In genomic region chr2:9143264-9143815, GRCh38 we compare ENCODE assay signal across 10 cellular contexts.
DNase-seq lines count a peak whose midpoint lies in the region; ATAC-seq and TF ChIP-seq lines count a peak whose summit lies in the region.
"Had no signal": no experiment of that assay in that cellular context is flagged by ENCODE, and none has a peak within 500 bp of the region (broad histone marks: within the 10 kb centered on the region; RNA-seq: fewer than 3 reads in every experiment).

No MANE protein-coding gene starts in this region.

- H4K20me1 ChIP-seq in H9 (ENCODE audit: control insufficient read depth, insufficient read depth, insufficient read length) = no peaks in the 10 kb centered on the region
- H4K20me1 ChIP-seq in smooth muscle cell (ENCODE audit: low read depth) = no peaks in the 10 kb centered on the region

- H3K36me3 ChIP-seq in WERI-Rb-1 = no peaks in the 10 kb centered on the region
- H3K36me3 ChIP-seq in smooth muscle cell (ENCODE audit: low read depth) = no peaks in the 10 kb centered on the region
- no peaks in the 10 kb centered on the region for H3K36me3 ChIP-seq in MG63
- H3K36me3 ChIP-seq: SJSA1 had no signal

- H3K4ac ChIP-seq in H9 (ENCODE audit: low read depth, low read length) = no peak overlapping the region

- TF ChIP-seq CTCF in H9 (conservative IDR thresholded peaks at IDR 0.05) (no peak), WERI-Rb-1 (IDR thresholded peaks at IDR 0.05; ENCODE audit: low read depth, low read length) (no peak), smooth muscle cell (IDR thresholded peaks at IDR 0.05; ENCODE audit: borderline replicate concordance, insufficient read depth, poor library complexity, severe bottlenecking) (no peak)

- H3K14ac ChIP-seq in H9 (ENCODE audit: insufficient read depth, low read length) = no peak overlapping the region

- H3K23ac ChIP-seq in H9 (ENCODE audit: insufficient read length, low read depth, low read length) = no peak overlapping the region

- H3K4me3 Mint-ChIP-seq in H9 = no peak overlapping the region

- H4K8ac ChIP-seq in H9 (replicated peaks; ENCODE audit: insufficient read length, low read depth, low read length) = no peak overlapping the region

- H3K4me3 ChIP-seq in WERI-Rb-1 (ENCODE audit: low read depth, low read length) = peak overlapping the region; percentile 32
- H3K4me3 ChIP-seq in smooth muscle cell = peak overlapping the region; percentile 30
- H3K4me3 ChIP-seq in MG63 = no peak overlapping the region

- H3K9ac ChIP-seq in H9 (ENCODE audit: extremely low read depth, insufficient read length, low read length) = no peak overlapping the region
- H3K9ac ChIP-seq in smooth muscle cell (ENCODE audit: low read depth) = no peak overlapping the region

- H3K4me2 ChIP-seq in H9 (ENCODE audit: insufficient read depth, insufficient read length, low read length) = peak overlapping the region; percentile 1
- peak overlapping the region; percentile 73 for H3K4me2 ChIP-seq in smooth muscle cell

- no peaks in the 10 kb centered on the region for H3K9me3 ChIP-seq in H9 (ENCODE audit: control insufficient read depth, low read depth, low read length)
- no peaks in the 10 kb centered on the region for H3K9me3 ChIP-seq in WERI-Rb-1 (ENCODE audit: severe bottlenecking)
- no peaks in the 10 kb centered on the region for H3K9me3 ChIP-seq in smooth muscle cell (replicated peaks; ENCODE audit: low read depth)
- H3K9me3 ChIP-seq in MG63 = no peaks in the 10 kb centered on the region
- H3K9me3 ChIP-seq: SJSA1 had no signal

- peaks cover 17 to 35% of the 10 kb centered on the region in 2 experiments for H3K4me1 Mint-ChIP-seq in H9

- H2BK120ac ChIP-seq in H9 (ENCODE audit: low read depth, low read length, poor library complexity, severe bottlenecking) = no peak overlapping the region

- H3F3A ChIP-seq in smooth muscle cell (ENCODE audit: low read depth) = no peaks in the 10 kb centered on the region

- H2BK12ac ChIP-seq in H9 (ENCODE audit: insufficient read length, low read depth, low read length) = no peak overlapping the region

- no CpG with 5 or more reads among the region's 11 CpGs for WGBS in H9 (ENCODE audit: extremely low coverage, insufficient read length, low lambda C conversion rate)
- 76% methylated on average over 10 of the region's 11 CpGs for WGBS in smooth muscle cell (ENCODE audit: low lambda C conversion rate)

- H3K79me2 ChIP-seq in H9 (ENCODE audit: insufficient read depth, low read length) (no peaks in the 10 kb centered on the region), smooth muscle cell (ENCODE audit: low read depth) (no peaks in the 10 kb centered on the region)

- DNase-seq in H9 = no peak
- no peak for DNase-seq in WERI-Rb-1
- no peak for DNase-seq in left ventricle myocardium superior
- no peak for DNase-seq in smooth muscle cell (lab: John Stamatoyannopoulos, UW; ENCODE audit: unreplicated experiment)
- no peak for DNase-seq in MG63
- DNase-seq in NCI-H128 (lab: John Stamatoyannopoulos, UW; ENCODE audit: unreplicated experiment) = no peak
- DNase-seq in NCI-H510A (lab: John Stamatoyannopoulos, UW) = no peak
- DNase-seq: NCI-H1436 treated with DMSO at 0.1 percent for 48 hours had no signal

- no peaks in the 10 kb centered on the region for H3K79me1 ChIP-seq in H9 (ENCODE audit: insufficient read depth, low read depth, low read length, poor library complexity, severe bottlenecking)

- H3K36me3 Mint-ChIP-seq in H9 (ENCODE audit: insufficient read depth in 1 of 3, low read depth in 3 of 3) = no peaks in the 10 kb centered on the region

- H3K56ac ChIP-seq in H9 (ENCODE audit: insufficient read length, low read depth, low read length) = no peak overlapping the region

- H3K27me3 Mint-ChIP-seq in H9 (ENCODE audit: low read depth) = peaks cover 79% of the 10 kb centered on the region

- no peak overlapping the region for H2AK5ac ChIP-seq in H9 (ENCODE audit: insufficient read length, low read length)

- H3K23me2 ChIP-seq in H9 (ENCODE audit: insufficient read length, low read depth, low read length, poor library complexity, severe bottlenecking) = no peaks in the 10 kb centered on the region

- H3K4me1 ChIP-seq in H9 (ENCODE audit: insufficient read depth, low read length) (no peaks in the 10 kb centered on the region), smooth muscle cell (ENCODE audit: low read depth) (no peaks in the 10 kb centered on the region)

- no peak overlapping the region for H3T11ph ChIP-seq in H9 (ENCODE audit: low read length)

- peak; percentile 2 for ATAC-seq in left ventricle myocardium superior
- no peak for ATAC-seq in GM19397 (IDR thresholded peaks at IDR 0.05; ENCODE audit: unreplicated experiment)

- no peak overlapping the region for H3K27ac ChIP-seq in H9 (ENCODE audit: insufficient read length, low read depth, low read length)
- H3K27ac ChIP-seq in WERI-Rb-1 = no peak overlapping the region
- H3K27ac ChIP-seq in smooth muscle cell (ENCODE audit: low read depth) = peak overlapping the region; percentile 17
- H3K27ac ChIP-seq: SJSA1 had no signal

- H3K18ac ChIP-seq in H9 (ENCODE audit: insufficient read length, low read depth, low read length) = no peak overlapping the region

- H2AFZ ChIP-seq in H9 (ENCODE audit: low read length) (no peak overlapping the region), smooth muscle cell (ENCODE audit: low read depth) (no peak overlapping the region)

- no peak overlapping the region for H4K5ac ChIP-seq in H9 (ENCODE audit: insufficient read length, low read depth, low read length)

- H3K27me3 ChIP-seq in H9 (ENCODE audit: insufficient read depth, low read length) = peaks cover 2% of the 10 kb centered on the region; the same call in 1 of the 2 replicates
- H3K27me3 ChIP-seq in WERI-Rb-1 (ENCODE audit: insufficient read depth, low read depth, severe bottlenecking) = peaks cover 6% of the 10 kb centered on the region
- no peaks in the 10 kb centered on the region for H3K27me3 ChIP-seq in smooth muscle cell (ENCODE audit: low read depth)
- no peaks in the 10 kb centered on the region for H3K27me3 ChIP-seq in MG63
- H3K27me3 ChIP-seq: SJSA1 had no signal

- no peak overlapping the region for H2BK15ac ChIP-seq in H9 (ENCODE audit: low read depth, low read length)

- H4K91ac ChIP-seq in H9 (ENCODE audit: insufficient read length, low read depth, low read length) = no peak overlapping the region

- intact Hi-C loops in left ventricle myocardium superior (cut with micrococcal nuclease) = loop anchor here (10.0 kb wide), 1 partner anchor 191 kb away; no protein-coding TSS in a partner anchor

- H3K27ac Mint-ChIP-seq in H9 = no peak overlapping the region

- H2BK20ac ChIP-seq in H9 (ENCODE audit: low read depth, low read length, poor library complexity, severe bottlenecking) = no peak overlapping the region

- H2BK5ac ChIP-seq in H9 (ENCODE audit: insufficient read length, low read length) = no peak overlapping the region

- H3K9me3 Mint-ChIP-seq in H9 = no peaks in the 10 kb centered on the region
